In the genomic region with DNA sequence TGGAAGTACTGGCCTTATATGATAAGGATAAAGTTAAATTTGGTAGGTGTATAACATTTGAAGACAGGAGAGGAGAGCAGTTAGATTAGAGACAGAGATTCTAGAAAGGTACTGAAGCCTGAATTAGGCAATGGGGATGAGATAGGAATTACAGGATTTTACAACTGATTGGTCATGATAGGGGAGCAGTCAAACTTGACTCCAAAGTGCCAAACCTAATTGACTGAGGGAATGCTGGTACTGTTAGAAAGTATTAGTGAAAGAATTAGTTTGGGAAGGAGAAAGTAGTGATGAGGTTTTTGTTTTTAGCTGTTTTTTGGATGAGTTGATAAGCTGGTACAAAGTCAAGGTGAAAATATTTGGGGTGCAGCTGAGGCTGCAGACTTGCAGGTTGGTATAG, we compare ENCODE assay signal across 19 cellular contexts.
"Had no signal": no experiment of that assay in that cellular context is flagged by ENCODE, and none has a peak within 500 bp of the region (broad histone marks: within the 10 kb centered on the region; RNA-seq: fewer than 3 reads in every experiment).

No MANE protein-coding gene starts in this region.

- H3K4me3 ChIP-seq: heart left ventricle, mucosa of descending colon, right lobe of liver, skin epidermis, tibial artery had no signal

- H3K9me3 Mint-ChIP-seq: activated CD4-positive, alpha-beta memory T cell treated with anti-CD3 and anti-CD28 coated beads for 36 hours; activated naive CD4-positive, alpha-beta T cell treated with anti-CD3 and anti-CD28 coated beads, Interleukin-2, amount 10 ng/mL, durations not matched to agents 7 days and 5 days; nephron progenitor cell had no signal

- H3K4me1 Mint-ChIP-seq: activated naive CD4-positive, alpha-beta T cell treated with anti-CD3 and anti-CD28 coated beads, Interleukin-2, amount 10 ng/mL, durations not matched to agents 7 days and 5 days had no signal

- H3K27ac Mint-ChIP-seq: activated CD4-positive, alpha-beta memory T cell treated with anti-CD3 and anti-CD28 coated beads for 36 hours; activated naive CD4-positive, alpha-beta T cell treated with anti-CD3 and anti-CD28 coated beads, Interleukin-2, amount 10 ng/mL, durations not matched to agents 7 days and 5 days; nephron progenitor cell had no signal

- H3K4me3 Mint-ChIP-seq: activated CD4-positive, alpha-beta memory T cell treated with anti-CD3 and anti-CD28 coated beads for 36 hours; activated naive CD4-positive, alpha-beta T cell treated with anti-CD3 and anti-CD28 coated beads, Interleukin-2, amount 10 ng/mL, durations not matched to agents 7 days and 5 days; nephron progenitor cell had no signal

- H3K27me3 Mint-ChIP-seq: activated CD4-positive, alpha-beta memory T cell treated with anti-CD3 and anti-CD28 coated beads for 36 hours; activated naive CD4-positive, alpha-beta T cell treated with anti-CD3 and anti-CD28 coated beads, Interleukin-2, amount 10 ng/mL, durations not matched to agents 7 days and 5 days had no signal

- H3K9me3 ChIP-seq: heart left ventricle, mucosa of descending colon, right lobe of liver, tibial artery had no signal

- ATAC-seq: heart left ventricle, left colon, mucosa of descending colon had no signal

- H3K27me3 ChIP-seq: heart left ventricle, right lobe of liver, tibial artery had no signal

- H3K27ac ChIP-seq: heart left ventricle, right lobe of liver, skin epidermis, tibial artery had no signal

- H3K36me3 ChIP-seq: right lobe of liver, tibial artery had no signal

- FAIRE-seq: urothelium cell line had no signal

- DNase-seq: activated CD4-positive, alpha-beta memory T cell treated with anti-CD3 and anti-CD28 coated beads for 36 hours; activated CD4-positive, alpha-beta T cell treated with anti-CD3 and anti-CD28 coated beads for 48 hours; activated effector memory CD4-positive, alpha-beta T cell treated with anti-CD3 and anti-CD28 coated beads, Interleukin-2, amount 50 U/mL, for 16 hours; activated naive CD4-positive, alpha-beta T cell treated with anti-CD3 and anti-CD28 coated beads, Interleukin-2, amount 10 ng/mL, durations not matched to agents 7 days and 5 days; amygdala; cortex of kidney; heart left ventricle; islet precursor cell; left colon; mesendoderm; mucosa of descending colon; nephron progenitor cell; nucleus accumbens; right lobe of liver; stimulated activated CD4-positive, alpha-beta T cell treated with anti-CD3 and anti-CD28 coated beads, Interleukin-2, amount 100 ng/mL, for 24 hours; stimulated activated naive CD4-positive, alpha-beta T cell; tibial artery had no signal
